1 cellular context compared by ENCODE assay signal in the genomic region with DNA sequence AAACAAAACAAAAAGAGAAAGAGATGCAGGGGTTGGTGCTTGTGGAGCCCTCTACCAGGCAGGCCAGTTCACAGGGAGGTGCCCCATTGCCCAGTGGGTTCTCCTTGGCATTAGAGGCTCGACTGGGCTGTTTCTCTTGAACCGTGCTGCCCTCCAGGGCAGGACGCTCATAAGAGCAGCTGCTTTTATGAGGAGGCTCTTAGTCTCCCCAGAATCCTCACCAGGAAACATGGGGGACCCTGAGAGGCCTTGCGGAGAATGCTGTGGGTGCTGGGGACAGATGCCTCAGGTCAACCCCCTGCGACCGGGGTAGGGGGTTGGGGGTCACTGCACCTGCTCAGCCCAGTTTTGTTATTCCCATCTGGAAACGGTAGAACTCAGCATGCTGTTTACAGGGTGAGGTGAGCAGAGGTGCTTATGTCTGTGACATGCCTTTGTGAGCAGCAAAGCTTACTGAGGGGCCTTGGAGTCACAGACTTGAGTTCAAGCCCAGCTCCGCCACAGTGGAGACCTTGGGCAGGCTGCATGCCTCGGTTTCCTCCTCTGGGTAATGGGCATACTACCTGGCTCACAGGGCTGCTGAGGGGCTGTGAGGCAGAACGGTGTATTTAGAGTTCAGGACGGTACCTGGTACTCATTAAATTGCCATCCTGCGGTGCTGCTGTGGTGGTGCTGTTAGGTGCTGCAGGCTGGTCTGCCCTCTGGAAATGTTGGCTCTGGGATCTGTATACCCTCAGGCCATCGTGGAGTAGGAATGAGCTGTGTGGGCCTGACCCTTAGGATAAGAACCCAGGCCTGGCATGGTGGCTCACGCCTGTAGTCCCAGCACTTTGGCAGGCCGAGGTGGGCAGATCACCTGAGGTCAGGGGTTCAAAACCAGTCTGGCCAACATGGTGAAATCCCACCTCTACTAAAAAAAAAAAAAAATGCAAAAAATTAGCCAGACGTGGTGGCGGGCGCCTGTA.
TF ChIP-seq lines count a peak whose summit lies in the region.

No MANE protein-coding gene starts in this region.

TF ChIP-seq in H1, 55 proteins besides CTCF, POLR2A, EP300 and RAD21:
- TF ChIP-seq SIRT6 (IDR thresholded peaks at IDR 0.05; ENCODE audit: low read length): no peak
- TF ChIP-seq SUZ12 (IDR thresholded peaks at IDR 0.05; ENCODE audit: low read length): no peak
- TF ChIP-seq POU5F1 (IDR thresholded peaks at IDR 0.05; ENCODE audit: low read depth, low read length): no peak
- TF ChIP-seq SIX5 (IDR thresholded peaks at IDR 0.05; ENCODE audit: low read depth, low read length): no peak
- TF ChIP-seq GTF2F1 (IDR thresholded peaks at IDR 0.05; ENCODE audit: borderline replicate concordance, low read depth, low read length): no peak
- TF ChIP-seq SAP30 (IDR thresholded peaks at IDR 0.05; ENCODE audit: insufficient read depth, insufficient replicate concordance, low read length): no peak
- TF ChIP-seq SP4 (IDR thresholded peaks at IDR 0.05; ENCODE audit: low read length): no peak
- no peak for TF ChIP-seq CHD7 (IDR thresholded peaks at IDR 0.05; ENCODE audit: insufficient replicate concordance, low read length)
- TF ChIP-seq HDAC2 (IDR thresholded peaks at IDR 0.05; ENCODE audit: borderline replicate concordance in 1 of 2, low read depth in 2 of 2, low read length in 2 of 2): no peak
- no peak for TF ChIP-seq CHD2 (IDR thresholded peaks at IDR 0.05; ENCODE audit: low read length)
- TF ChIP-seq SP1 (IDR thresholded peaks at IDR 0.05; ENCODE audit: low read depth, low read length): no peak
- no peak for TF ChIP-seq JUN (IDR thresholded peaks at IDR 0.05; ENCODE audit: low read depth, low read length)
- TF ChIP-seq KDM4A (IDR thresholded peaks at IDR 0.05; ENCODE audit: low read depth, low read length, severe bottlenecking): no peak
- TF ChIP-seq PHF8 (conservative IDR thresholded peaks at IDR 0.05; ENCODE audit: low read depth, low read length): no peak
TF ChIP-seq in H1: peak in this region for 0.
